Comparison of ENCODE assay signal across 8 cellular contexts in genomic region chr14:92714739-92715307, GRCh38. TPM values are rescaled to one million over a fixed set of nuclear protein-coding genes. Genes with fewer than 3 reads are reported as not detected.
DNase-seq lines count a peak whose midpoint lies in the region; ATAC-seq and TF ChIP-seq lines count a peak whose summit lies in the region.
"Not testable (repeated sequence)": the region's sequence is repeated elsewhere in the genome, so short reads cannot be mapped to it uniquely, and the experiment has no call there.

No MANE protein-coding gene starts in this region.

- not testable (repeated sequence) for H3K27ac Mint-ChIP-seq in activated T-helper 1 cell treated with anti-CD3 and anti-CD28 coated beads, Interleukin-12 subunit alpha, Interleukin-12 subunit beta, Interleukin-2, Interleukin-4 antibody, amounts not matched to agents 30 ng/mL and 10 ng/mL and 1 ng/mL, durations not matched to agents 14 hours and 24 hours and 36 hours; memory B cell

- intact Hi-C loops in activated T-helper 1 cell treated with anti-CD3 and anti-CD28 coated beads, Interleukin-12 subunit alpha, Interleukin-12 subunit beta, Interleukin-2, Interleukin-4 antibody, amounts not matched to agents 30 ng/mL and 10 ng/mL and 1 ng/mL, durations not matched to agents 14 hours and 24 hours and 36 hours (cut with micrococcal nuclease) = loop anchor here (1.0 to 2.0 kb wide), 2 partner anchors 28 to 68 kb away; no protein-coding TSS in a partner anchor

- H3K4me3 Mint-ChIP-seq in activated T-helper 1 cell treated with anti-CD3 and anti-CD28 coated beads, Interleukin-12 subunit alpha, Interleukin-12 subunit beta, Interleukin-2, Interleukin-4 antibody, amounts not matched to agents 30 ng/mL and 10 ng/mL and 1 ng/mL, durations not matched to agents 14 hours and 24 hours and 36 hours; memory B cell: not testable (repeated sequence)

- H3K36me3 Mint-ChIP-seq in activated T-helper 1 cell treated with anti-CD3 and anti-CD28 coated beads, Interleukin-12 subunit alpha, Interleukin-12 subunit beta, Interleukin-2, Interleukin-4 antibody, amounts not matched to agents 30 ng/mL and 10 ng/mL and 1 ng/mL, durations not matched to agents 14 hours and 24 hours and 36 hours (ENCODE audit: low read depth) = not testable (repeated sequence)
- H3K36me3 Mint-ChIP-seq in memory B cell = peaks cover 17% of the 10 kb centered on the region

- DNase-seq in AG20443 (ENCODE audit: low spot score) (peak; percentile 81), NCI-H146 (lab: John Stamatoyannopoulos, UW) (peak; percentile 50), SKM-1 (lab: John Stamatoyannopoulos, UW; ENCODE audit: unreplicated experiment) (peak; percentile 20), erythroblast (lab: John Stamatoyannopoulos, UW) (peak; percentile 71 to 83), memory B cell (ENCODE audit: low spot score in 2 of 2) (peak; percentile 78 to 88)
- DNase-seq in activated T-helper 1 cell treated with anti-CD3 and anti-CD28 coated beads, Interleukin-12 subunit alpha, Interleukin-12 subunit beta, Interleukin-2, Interleukin-4 antibody, amounts not matched to agents 30 ng/mL and 10 ng/mL and 1 ng/mL, durations not matched to agents 14 hours and 24 hours and 36 hours (ENCODE audit: low spot score) = peak; percentile 63
- DNase-seq in stimulated activated CD4-positive, alpha-beta T cell treated with anti-CD3 and anti-CD28 coated beads, TNF-alpha, amount 100 ng/mL, for 4 hours (ENCODE audit: low read depth in 3 of 3) = peak; percentile 60 to 75 (median 69)

- peak; percentile 65 for ATAC-seq in GM21529 (IDR thresholded peaks at IDR 0.05; ENCODE audit: unreplicated experiment)
- peak; percentile 99 for ATAC-seq in memory B cell (ENCODE audit: low read depth)

- not testable (repeated sequence) for TF ChIP-seq POLR2A in erythroblast (IDR thresholded peaks at IDR 0.05; ENCODE audit: low read length)

- not testable (repeated sequence) for H3K27me3 Mint-ChIP-seq in activated T-helper 1 cell treated with anti-CD3 and anti-CD28 coated beads, Interleukin-12 subunit alpha, Interleukin-12 subunit beta, Interleukin-2, Interleukin-4 antibody, amounts not matched to agents 30 ng/mL and 10 ng/mL and 1 ng/mL, durations not matched to agents 14 hours and 24 hours and 36 hours (ENCODE audit: insufficient read depth); memory B cell

- not testable (repeated sequence) for H3K4me1 Mint-ChIP-seq in activated T-helper 1 cell treated with anti-CD3 and anti-CD28 coated beads, Interleukin-12 subunit alpha, Interleukin-12 subunit beta, Interleukin-2, Interleukin-4 antibody, amounts not matched to agents 30 ng/mL and 10 ng/mL and 1 ng/mL, durations not matched to agents 14 hours and 24 hours and 36 hours (ENCODE audit: low read depth); memory B cell

- H3K9me3 Mint-ChIP-seq in activated T-helper 1 cell treated with anti-CD3 and anti-CD28 coated beads, Interleukin-12 subunit alpha, Interleukin-12 subunit beta, Interleukin-2, Interleukin-4 antibody, amounts not matched to agents 30 ng/mL and 10 ng/mL and 1 ng/mL, durations not matched to agents 14 hours and 24 hours and 36 hours; memory B cell: not testable (repeated sequence)

RNA-seq across cellular contexts. Expression of gene LGMN, which starts 33.6 kb away (rescaled TPM):
- 1.3 and 2.2 TPM in 2 replicates for total RNA-seq in activated T-helper 1 cell treated with anti-CD3 and anti-CD28 coated beads, Interleukin-12 subunit alpha, Interleukin-12 subunit beta, Interleukin-2, Interleukin-4 antibody, amounts not matched to agents 30 ng/mL and 10 ng/mL and 1 ng/mL, durations not matched to agents 14 hours and 24 hours and 36 hours

Comparison
In these comparisons a context has a peak if more than half of its experiments do, and no peak if none do; other contexts are left out.
1. Peak in every context shown above with its lines: DNase-seq and ATAC-seq.
2. DNase-seq: peak in every context shown above with its lines; median percentile 83 in memory B cell; 81 in AG20443; 77 in erythroblast; 69 in stimulated activated CD4-positive, alpha-beta T cell treated with anti-CD3 and anti-CD28 coated beads, TNF-alpha, amount 100 ng/mL, for 4 hours; 63 in activated T-helper 1 cell treated with anti-CD3 and anti-CD28 coated beads, Interleukin-12 subunit alpha, Interleukin-12 subunit beta, Interleukin-2, Interleukin-4 antibody, amounts not matched to agents 30 ng/mL and 10 ng/mL and 1 ng/mL, durations not matched to agents 14 hours and 24 hours and 36 hours; 50 in NCI-H146; 20 in SKM-1.